ENCODE assay signal across 26 cellular contexts in the genomic region with DNA sequence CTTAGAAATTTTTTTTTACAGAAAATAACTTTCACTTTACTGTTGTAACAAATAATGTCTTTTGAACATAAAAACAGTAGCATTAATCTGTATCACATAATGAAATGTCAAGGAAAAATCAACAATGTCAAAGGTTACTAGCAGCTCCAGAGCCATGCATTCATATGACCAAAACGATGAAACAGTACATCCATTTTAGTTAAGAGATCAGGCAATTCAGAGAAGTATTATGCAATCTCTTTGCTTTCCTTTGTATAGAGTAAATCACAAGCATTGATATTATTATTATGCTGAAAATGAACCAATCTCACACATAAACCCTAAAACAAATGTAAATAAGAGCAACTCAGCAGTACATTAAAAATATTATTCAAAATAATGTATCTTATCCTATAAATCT.
"Had no signal": no experiment of that assay in that cellular context is flagged by ENCODE, and none has a peak within 500 bp of the region (broad histone marks: within the 10 kb centered on the region; RNA-seq: fewer than 3 reads in every experiment).

No MANE protein-coding gene starts in this region.

- FAIRE-seq: frontal cortex had no signal

- DNase-seq: effector memory CD8-positive, alpha-beta T cell; heart left ventricle; hippocampal formation; left colon; left ventricle myocardium superior; mesenchymal stem cell; midbrain; nucleus accumbens; ovary; sigmoid colon; stimulated activated CD4-positive, alpha-beta T cell treated with anti-CD3 and anti-CD28 coated beads, Interleukin-2, amount 100 ng/mL, for 24 hours; stimulated activated CD4-positive, alpha-beta T cell treated with anti-CD3 and anti-CD28 coated beads, Interleukin-4, amount 100 ng/mL, for 4 hours; stimulated activated naive B cell treated with anti-CD40 and anti-IgM and Interleukin-4, amounts not matched to agents 10 μg/mL and 1 μg/mL and 100 μg/mL, for 72 hours; stimulated activated naive CD8-positive, alpha-beta T cell treated with anti-CD3 and anti-CD28 coated beads, Interleukin-15, amount 100 ng/mL, for 72 hours; testis; upper lobe of right lung had no signal

- H3K9me3 ChIP-seq: esophagus muscularis mucosa, heart left ventricle, ovary, right atrium auricular region, sigmoid colon, testis, tibial nerve, upper lobe of right lung, vagina had no signal

- H3K4me1 ChIP-seq: esophagus muscularis mucosa, heart left ventricle, neural progenitor cell, right atrium auricular region, sigmoid colon, testis, tibial nerve, upper lobe of right lung, vagina had no signal

- H3K9ac ChIP-seq: neural progenitor cell had no signal

- ATAC-seq: effector memory CD8-positive, alpha-beta T cell; heart left ventricle; left colon; left ventricle myocardium superior; natural killer cell treated with Interleukin-12 subunit alpha and Interleukin-12 subunit beta and Interleukin-15 and Interleukin-18, amount 100 ng/mL, for 72 hours; stimulated activated naive B cell treated with anti-CD40 and anti-IgM and Interleukin-4, amounts not matched to agents 10 μg/mL and 1 μg/mL and 100 μg/mL, for 72 hours; stimulated activated naive CD8-positive, alpha-beta T cell treated with anti-CD3 and anti-CD28 coated beads, Interleukin-15, amount 100 ng/mL, for 72 hours; upper lobe of right lung had no signal

- H2AFZ ChIP-seq: neural progenitor cell had no signal

- H3K36me3 ChIP-seq: esophagus muscularis mucosa, heart left ventricle, neural progenitor cell, ovary, right atrium auricular region, sigmoid colon, tibial nerve, upper lobe of right lung, vagina had no signal

- H3K4me3 ChIP-seq: esophagus muscularis mucosa, heart left ventricle, lung, neural progenitor cell, ovary, right atrium auricular region, sigmoid colon, skin epidermis, testis, tibial nerve, upper lobe of right lung, vagina had no signal

- H3K27ac ChIP-seq: epithelial cell of prostate, esophagus muscularis mucosa, heart left ventricle, neural progenitor cell, ovary, right atrium auricular region, sigmoid colon, skin epidermis, testis, tibial nerve, upper lobe of right lung, vagina had no signal

- H3K27me3 ChIP-seq: esophagus muscularis mucosa, heart left ventricle, neural progenitor cell, ovary, right atrium auricular region, sigmoid colon, testis, tibial nerve, upper lobe of right lung, vagina had no signal

- H3K4me2 ChIP-seq: neural progenitor cell had no signal
